25 cellular contexts compared by ENCODE assay signal in the genomic region with DNA sequence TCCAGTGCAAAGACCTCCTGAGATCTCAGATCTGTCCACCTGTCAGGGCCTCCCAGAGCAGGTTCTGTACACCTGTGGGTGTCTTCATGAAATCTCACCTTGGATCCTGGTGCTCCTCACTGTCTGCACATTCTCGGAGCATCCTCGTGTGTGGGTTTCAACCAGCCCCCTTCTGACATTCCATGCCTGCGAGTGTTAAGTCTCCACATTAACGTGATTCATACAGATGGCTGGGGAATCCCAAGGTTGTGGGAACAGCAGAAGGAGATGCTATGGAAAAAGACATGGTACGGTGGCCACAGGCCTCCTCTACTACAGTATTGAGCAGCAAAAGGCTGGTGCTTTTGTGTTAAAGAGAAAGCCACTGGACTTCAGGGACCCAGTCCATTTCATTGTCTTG.
"Had no signal": no experiment of that assay in that cellular context is flagged by ENCODE, and none has a peak within 500 bp of the region (broad histone marks: within the 10 kb centered on the region; RNA-seq: fewer than 3 reads in every experiment).

No MANE protein-coding gene starts in this region.

- H3K27me3 ChIP-seq: neural progenitor cell, neutrophil, right lobe of liver, stomach, testis, thyroid gland, transverse colon, upper lobe of left lung, vagina had no signal

- ATAC-seq: natural killer cell; psoas muscle; right lobe of liver; stimulated activated naive B cell treated with anti-CD40 and anti-IgM and Interleukin-4, amounts not matched to agents 10 μg/mL and 1 μg/mL and 100 μg/mL, for 72 hours; stimulated activated naive CD8-positive, alpha-beta T cell treated with anti-CD3 and anti-CD28 coated beads, Interleukin-15, Interleukin-2, amounts not matched to agents 100 U/mL and 50 U/mL, for 24 hours had no signal

- H3K4me1 ChIP-seq: left ventricle myocardium inferior, neural progenitor cell, parathyroid adenoma, psoas muscle, right lobe of liver, stomach, testis, thyroid gland, transverse colon, upper lobe of left lung had no signal

- DNase-seq: hypothalamus; immature natural killer cell; left ventricle myocardium inferior; naive B cell; natural killer cell; nephron progenitor cell; occipital lobe; psoas muscle; right lobe of liver; stimulated activated CD4-positive, alpha-beta T cell treated with anti-CD3 and anti-CD28 coated beads, Interleukin-12 subunit alpha, Interleukin-12 subunit beta, amount 100 ng/mL, for 4 hours; stimulated activated CD4-positive, alpha-beta T cell treated with anti-CD3 and anti-CD28 coated beads, Interleukin-15, amount 100 ng/mL, for 24 hours; stimulated activated CD4-positive, alpha-beta T cell treated with anti-CD3 and anti-CD28 coated beads, Interleukin-2, amount 100 ng/mL, for 24 hours; stimulated activated CD4-positive, alpha-beta T cell treated with anti-CD3 and anti-CD28 coated beads, Interleukin-4, amount 100 ng/mL, for 1 hour; stimulated activated naive B cell treated with anti-CD40 and anti-IgM and Interleukin-4, amounts not matched to agents 10 μg/mL and 1 μg/mL and 100 μg/mL, for 72 hours; stimulated activated naive CD8-positive, alpha-beta T cell treated with anti-CD3 and anti-CD28 coated beads, Interleukin-15, Interleukin-2, amounts not matched to agents 100 U/mL and 50 U/mL, for 24 hours; stomach; testis; thyroid gland; transverse colon; upper lobe of left lung had no signal

- H3K4me3 ChIP-seq: left ventricle myocardium inferior, lung, neural progenitor cell, psoas muscle, right lobe of liver, stomach, testis, thyroid gland, transverse colon, upper lobe of left lung, vagina had no signal

- H3K36me3 ChIP-seq: left ventricle myocardium inferior, neural progenitor cell, neutrophil, right lobe of liver, stomach, thyroid gland, transverse colon, upper lobe of left lung, vagina had no signal

- H3K9me3 ChIP-seq: neutrophil, right lobe of liver, testis, thyroid gland, transverse colon, upper lobe of left lung, vagina had no signal

- H3K27ac ChIP-seq: left ventricle myocardium inferior, neural progenitor cell, neutrophil, parathyroid adenoma, psoas muscle, right lobe of liver, stomach, testis, thyroid gland, transverse colon, upper lobe of left lung, vagina had no signal
